Comparison of ENCODE assay signal across 2 cellular contexts in genomic region chr12:124217508-124217981, GRCh38.
TF ChIP-seq lines count a peak whose summit lies in the region.

No MANE protein-coding gene starts in this region.

TF ChIP-seq in SK-N-SH, 30 proteins besides CTCF, POLR2A, EP300 and RAD21 (continued from another document):
- TF ChIP-seq, protein P1, sequence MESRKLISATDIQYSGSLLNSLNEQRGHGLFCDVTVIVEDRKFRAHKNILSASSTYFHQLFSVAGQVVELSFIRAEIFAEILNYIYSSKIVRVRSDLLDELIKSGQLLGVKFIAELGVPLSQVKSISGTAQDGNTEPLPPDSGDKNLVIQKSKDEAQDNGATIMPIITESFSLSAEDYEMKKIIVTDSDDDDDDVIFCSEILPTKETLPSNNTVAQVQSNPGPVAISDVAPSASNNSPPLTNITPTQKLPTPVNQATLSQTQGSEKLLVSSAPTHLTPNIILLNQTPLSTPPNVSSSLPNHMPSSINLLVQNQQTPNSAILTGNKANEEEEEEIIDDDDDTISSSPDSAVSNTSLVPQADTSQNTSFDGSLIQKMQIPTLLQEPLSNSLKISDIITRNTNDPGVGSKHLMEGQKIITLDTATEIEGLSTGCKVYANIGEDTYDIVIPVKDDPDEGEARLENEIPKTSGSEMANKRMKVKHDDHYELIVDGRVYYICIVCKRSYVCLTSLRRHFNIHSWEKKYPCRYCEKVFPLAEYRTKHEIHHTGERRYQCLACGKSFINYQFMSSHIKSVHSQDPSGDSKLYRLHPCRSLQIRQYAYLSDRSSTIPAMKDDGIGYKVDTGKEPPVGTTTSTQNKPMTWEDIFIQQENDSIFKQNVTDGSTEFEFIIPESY (IDR thresholded peaks at IDR 0.05; ENCODE audit: borderline replicate concordance, low read depth): no peak
- TF ChIP-seq, protein P2, sequence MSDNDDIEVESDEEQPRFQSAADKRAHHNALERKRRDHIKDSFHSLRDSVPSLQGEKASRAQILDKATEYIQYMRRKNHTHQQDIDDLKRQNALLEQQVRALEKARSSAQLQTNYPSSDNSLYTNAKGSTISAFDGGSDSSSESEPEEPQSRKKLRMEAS (IDR thresholded peaks at IDR 0.05; ENCODE audit: low read depth): no peak
- TF ChIP-seq SIN3A (IDR thresholded peaks at IDR 0.05; ENCODE audit: borderline replicate concordance, low read depth, low read length): no peak
- TF ChIP-seq JUND (IDR thresholded peaks at IDR 0.05): no peak
- TF ChIP-seq TCF12 (IDR thresholded peaks at IDR 0.05): no peak
- no peak for TF ChIP-seq YY1 (IDR thresholded peaks at IDR 0.05; ENCODE audit: low read depth)
- no peak for TF ChIP-seq POLR2AphosphoS5 (IDR thresholded peaks at IDR 0.05; ENCODE audit: low read depth, low read length)
- TF ChIP-seq, protein P3, sequence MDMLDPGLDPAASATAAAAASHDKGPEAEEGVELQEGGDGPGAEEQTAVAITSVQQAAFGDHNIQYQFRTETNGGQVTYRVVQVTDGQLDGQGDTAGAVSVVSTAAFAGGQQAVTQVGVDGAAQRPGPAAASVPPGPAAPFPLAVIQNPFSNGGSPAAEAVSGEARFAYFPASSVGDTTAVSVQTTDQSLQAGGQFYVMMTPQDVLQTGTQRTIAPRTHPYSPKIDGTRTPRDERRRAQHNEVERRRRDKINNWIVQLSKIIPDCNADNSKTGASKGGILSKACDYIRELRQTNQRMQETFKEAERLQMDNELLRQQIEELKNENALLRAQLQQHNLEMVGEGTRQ (IDR thresholded peaks at IDR 0.05; ENCODE audit: borderline replicate concordance, low read depth, low read length): no peak
- no peak for TF ChIP-seq NRF1 (IDR thresholded peaks at IDR 0.05; ENCODE audit: low read depth, low read length)
- TF ChIP-seq NFIC (IDR thresholded peaks at IDR 0.05; ENCODE audit: borderline replicate concordance): no peak
- TF ChIP-seq, protein P4, sequence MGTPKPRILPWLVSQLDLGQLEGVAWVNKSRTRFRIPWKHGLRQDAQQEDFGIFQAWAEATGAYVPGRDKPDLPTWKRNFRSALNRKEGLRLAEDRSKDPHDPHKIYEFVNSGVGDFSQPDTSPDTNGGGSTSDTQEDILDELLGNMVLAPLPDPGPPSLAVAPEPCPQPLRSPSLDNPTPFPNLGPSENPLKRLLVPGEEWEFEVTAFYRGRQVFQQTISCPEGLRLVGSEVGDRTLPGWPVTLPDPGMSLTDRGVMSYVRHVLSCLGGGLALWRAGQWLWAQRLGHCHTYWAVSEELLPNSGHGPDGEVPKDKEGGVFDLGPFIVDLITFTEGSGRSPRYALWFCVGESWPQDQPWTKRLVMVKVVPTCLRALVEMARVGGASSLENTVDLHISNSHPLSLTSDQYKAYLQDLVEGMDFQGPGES (IDR thresholded peaks at IDR 0.05; ENCODE audit: low read depth, low read length): no peak
- TF ChIP-seq TAF1 (IDR thresholded peaks at IDR 0.05; ENCODE audit: borderline replicate concordance, low read depth, low read length): no peak
- TF ChIP-seq, protein P5, sequence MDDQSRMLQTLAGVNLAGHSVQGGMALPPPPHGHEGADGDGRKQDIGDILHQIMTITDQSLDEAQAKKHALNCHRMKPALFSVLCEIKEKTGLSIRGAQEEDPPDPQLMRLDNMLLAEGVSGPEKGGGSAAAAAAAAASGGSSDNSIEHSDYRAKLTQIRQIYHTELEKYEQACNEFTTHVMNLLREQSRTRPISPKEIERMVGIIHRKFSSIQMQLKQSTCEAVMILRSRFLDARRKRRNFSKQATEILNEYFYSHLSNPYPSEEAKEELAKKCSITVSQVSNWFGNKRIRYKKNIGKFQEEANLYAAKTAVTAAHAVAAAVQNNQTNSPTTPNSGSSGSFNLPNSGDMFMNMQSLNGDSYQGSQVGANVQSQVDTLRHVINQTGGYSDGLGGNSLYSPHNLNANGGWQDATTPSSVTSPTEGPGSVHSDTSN (IDR thresholded peaks at IDR 0.05): no peak
- no peak for TF ChIP-seq MXI1 (IDR thresholded peaks at IDR 0.05; ENCODE audit: low read depth, low read length)
TF ChIP-seq in SK-N-SH: peak in this region for 0.

TF ChIP-seq in SK-N-SH treated with all-trans-retinoic acid at 6 μM for 48 hours, 23 proteins besides CTCF, POLR2A, EP300 and RAD21 (continued from another document):
- TF ChIP-seq, protein P6, sequence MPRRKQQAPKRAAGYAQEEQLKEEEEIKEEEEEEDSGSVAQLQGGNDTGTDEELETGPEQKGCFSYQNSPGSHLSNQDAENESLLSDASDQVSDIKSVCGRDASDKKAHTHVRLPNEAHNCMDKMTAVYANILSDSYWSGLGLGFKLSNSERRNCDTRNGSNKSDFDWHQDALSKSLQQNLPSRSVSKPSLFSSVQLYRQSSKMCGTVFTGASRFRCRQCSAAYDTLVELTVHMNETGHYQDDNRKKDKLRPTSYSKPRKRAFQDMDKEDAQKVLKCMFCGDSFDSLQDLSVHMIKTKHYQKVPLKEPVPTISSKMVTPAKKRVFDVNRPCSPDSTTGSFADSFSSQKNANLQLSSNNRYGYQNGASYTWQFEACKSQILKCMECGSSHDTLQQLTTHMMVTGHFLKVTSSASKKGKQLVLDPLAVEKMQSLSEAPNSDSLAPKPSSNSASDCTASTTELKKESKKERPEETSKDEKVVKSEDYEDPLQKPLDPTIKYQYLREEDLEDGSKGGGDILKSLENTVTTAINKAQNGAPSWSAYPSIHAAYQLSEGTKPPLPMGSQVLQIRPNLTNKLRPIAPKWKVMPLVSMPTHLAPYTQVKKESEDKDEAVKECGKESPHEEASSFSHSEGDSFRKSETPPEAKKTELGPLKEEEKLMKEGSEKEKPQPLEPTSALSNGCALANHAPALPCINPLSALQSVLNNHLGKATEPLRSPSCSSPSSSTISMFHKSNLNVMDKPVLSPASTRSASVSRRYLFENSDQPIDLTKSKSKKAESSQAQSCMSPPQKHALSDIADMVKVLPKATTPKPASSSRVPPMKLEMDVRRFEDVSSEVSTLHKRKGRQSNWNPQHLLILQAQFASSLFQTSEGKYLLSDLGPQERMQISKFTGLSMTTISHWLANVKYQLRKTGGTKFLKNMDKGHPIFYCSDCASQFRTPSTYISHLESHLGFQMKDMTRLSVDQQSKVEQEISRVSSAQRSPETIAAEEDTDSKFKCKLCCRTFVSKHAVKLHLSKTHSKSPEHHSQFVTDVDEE (CRISPR knock-in tag; IDR thresholded peaks at IDR 0.05): no peak
- TF ChIP-seq ZNF8 (CRISPR knock-in tag; IDR thresholded peaks at IDR 0.05) (no peak), ARNTL (CRISPR knock-in tag; IDR thresholded peaks at IDR 0.05; ENCODE audit: borderline replicate concordance, low read depth) (no peak), PPARA (CRISPR knock-in tag; IDR thresholded peaks at IDR 0.05; ENCODE audit: borderline replicate concordance) (no peak), ZC3H10 (CRISPR knock-in tag; IDR thresholded peaks at IDR 0.05) (no peak), TCF4 (CRISPR knock-in tag; IDR thresholded peaks at IDR 0.05; ENCODE audit: borderline replicate concordance) (no peak), ESRRG (CRISPR knock-in tag; IDR thresholded peaks at IDR 0.05) (no peak), ZFP30 (CRISPR knock-in tag; IDR thresholded peaks at IDR 0.05) (no peak), BACH2 (CRISPR knock-in tag; IDR thresholded peaks at IDR 0.05; ENCODE audit: borderline replicate concordance) (no peak), ZNF565 (CRISPR knock-in tag; conservative IDR thresholded peaks at IDR 0.05; ENCODE audit: low read depth) (no peak), TOX (CRISPR knock-in tag; IDR thresholded peaks at IDR 0.05; ENCODE audit: borderline replicate concordance) (no peak)
- TF ChIP-seq, protein P7, sequence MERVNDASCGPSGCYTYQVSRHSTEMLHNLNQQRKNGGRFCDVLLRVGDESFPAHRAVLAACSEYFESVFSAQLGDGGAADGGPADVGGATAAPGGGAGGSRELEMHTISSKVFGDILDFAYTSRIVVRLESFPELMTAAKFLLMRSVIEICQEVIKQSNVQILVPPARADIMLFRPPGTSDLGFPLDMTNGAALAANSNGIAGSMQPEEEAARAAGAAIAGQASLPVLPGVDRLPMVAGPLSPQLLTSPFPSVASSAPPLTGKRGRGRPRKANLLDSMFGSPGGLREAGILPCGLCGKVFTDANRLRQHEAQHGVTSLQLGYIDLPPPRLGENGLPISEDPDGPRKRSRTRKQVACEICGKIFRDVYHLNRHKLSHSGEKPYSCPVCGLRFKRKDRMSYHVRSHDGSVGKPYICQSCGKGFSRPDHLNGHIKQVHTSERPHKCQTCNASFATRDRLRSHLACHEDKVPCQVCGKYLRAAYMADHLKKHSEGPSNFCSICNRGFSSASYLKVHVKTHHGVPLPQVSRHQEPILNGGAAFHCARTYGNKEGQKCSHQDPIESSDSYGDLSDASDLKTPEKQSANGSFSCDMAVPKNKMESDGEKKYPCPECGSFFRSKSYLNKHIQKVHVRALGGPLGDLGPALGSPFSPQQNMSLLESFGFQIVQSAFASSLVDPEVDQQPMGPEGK (CRISPR knock-in tag; IDR thresholded peaks at IDR 0.05; ENCODE audit: borderline replicate concordance): no peak
